18 cellular contexts compared by ENCODE assay signal in genomic region chr6:113486172-113486571, GRCh38.
DNase-seq lines count a peak whose midpoint lies in the region; ATAC-seq, FAIRE-seq and TF ChIP-seq lines count a peak whose summit lies in the region.
"Had no signal": no experiment of that assay in that cellular context is flagged by ENCODE, and none has a peak within 500 bp of the region (broad histone marks: within the 10 kb centered on the region; RNA-seq: fewer than 3 reads in every experiment).

No MANE protein-coding gene starts in this region.

- H4K20me1 ChIP-seq in H1 (replicated peaks in 1 of 2; ENCODE audit: control insufficient read depth in 1 of 2, insufficient read depth in 2 of 2, low read length in 2 of 2): no peaks in the 10 kb centered on the region

- no peak overlapping the region for H3K27ac Mint-ChIP-seq in activated T-helper 17 cell treated with anti-CD3 and anti-CD28 coated beads, Interleukin-2, amount 50 U/mL, for 72 hours
- H3K27ac Mint-ChIP-seq: GM23338 had no signal

- no peaks in the 10 kb centered on the region for H3K36me3 Mint-ChIP-seq in activated T-helper 17 cell treated with anti-CD3 and anti-CD28 coated beads, Interleukin-2, amount 50 U/mL, for 72 hours (ENCODE audit: low read depth)

- no peak overlapping the region for H2BK15ac ChIP-seq in H1 (ENCODE audit: low read length)

- H3K4me3 Mint-ChIP-seq in activated T-helper 17 cell treated with anti-CD3 and anti-CD28 coated beads, Interleukin-2, amount 50 U/mL, for 72 hours: no peak overlapping the region
- H3K4me3 Mint-ChIP-seq: GM23338 had no signal

- H3K18ac ChIP-seq in H1 (ENCODE audit: extremely low read depth, low read length): no peak overlapping the region

- H3K27me3 ChIP-seq in H1 (replicated peaks in 1 of 4; ENCODE audit: control insufficient read depth in 3 of 4, extremely low read depth in 1 of 4, insufficient read depth in 3 of 4, low read length in 3 of 4) (no peaks in the 10 kb centered on the region), upper lobe of right lung (no peaks in the 10 kb centered on the region)

- no peak overlapping the region for H3K27ac ChIP-seq in H1 (ENCODE audit: low read depth, low read length)
- H3K27ac ChIP-seq in upper lobe of right lung: no peak overlapping the region
- H3K27ac ChIP-seq: KMS-11 had no signal

- no peak for FAIRE-seq in H1 (lab: Jason Lieb, UNC)
- FAIRE-seq: A204.1, GM12878, GM18507, RCC 7860 had no signal

- WGBS in H1 (ENCODE audit: extremely low coverage in 1 of 2, insufficient coverage in 1 of 2, insufficient read length in 1 of 2, insufficient replicate concordance in 2 of 2, low coverage in 1 of 2, low lambda C conversion rate in 2 of 2, missing lambda C conversion rate in 1 of 2), 2 experiments: 83% methylated on average over 2 of the region's 2 CpGs; no CpG with 5 or more reads in 1 of the 2 experiments

- no peaks in the 10 kb centered on the region for H3K79me1 ChIP-seq in H1 (ENCODE audit: low read depth, low read length)

- H2AK5ac ChIP-seq in H1 (ENCODE audit: low read depth, low read length): no peak overlapping the region

- peak overlapping the region; percentile 66; the same call in 1 of the 2 replicates for H2AFZ ChIP-seq in H1 (ENCODE audit: low read length)
- H2AFZ ChIP-seq: GM23338 had no signal

- H2BK5ac ChIP-seq in H1 (ENCODE audit: low read depth, low read length): no peak overlapping the region

- TF ChIP-seq RAD21 in H1 (IDR thresholded peaks at IDR 0.05 in 1 of 2, conservative IDR thresholded peaks at IDR 0.05 in 1 of 2; ENCODE audit: low read depth in 2 of 2, low read length in 2 of 2): no peak

- no peaks in the 10 kb centered on the region for H3K36me3 ChIP-seq in H1 (ENCODE audit: control insufficient read depth in 2 of 4, insufficient read depth in 4 of 4, low read length in 3 of 4)
- no peaks in the 10 kb centered on the region for H3K36me3 ChIP-seq in upper lobe of right lung

- no peaks in the 10 kb centered on the region for H3K9me3 Mint-ChIP-seq in activated T-helper 17 cell treated with anti-CD3 and anti-CD28 coated beads, Interleukin-2, amount 50 U/mL, for 72 hours
- H3K9me3 Mint-ChIP-seq: GM23338 had no signal

- H3K4me3 ChIP-seq in H1 (ENCODE audit: extremely low read depth in 1 of 4, insufficient read depth in 2 of 4, low read depth in 3 of 4, low read length in 4 of 4) (no peak overlapping the region), upper lobe of right lung (no peak overlapping the region)
- H3K4me3 ChIP-seq: GM12878, GM23338 had no signal

- H2BK20ac ChIP-seq in H1 (ENCODE audit: low read length): no peak overlapping the region

- POLR2A ChIA-PET in H1 (lab: Charles Lee; ENCODE audit: partially characterized antibody): no interaction called here

- intact Hi-C loops in upper lobe of right lung (cut with DNase I): no loop called here

- no peak overlapping the region for H3K14ac ChIP-seq in H1 (ENCODE audit: insufficient read length)

- no peak overlapping the region for H3K4ac ChIP-seq in H1 (replicated peaks; ENCODE audit: insufficient read length, low read depth, low read length)

- no peak for TF ChIP-seq CTCF in H1 (IDR thresholded peaks at IDR 0.05; ENCODE audit: control extremely low read depth in 1 of 3, insufficient read depth in 1 of 3, low read depth in 1 of 3, low read length in 3 of 3)
- TF ChIP-seq CTCF in upper lobe of right lung (IDR thresholded peaks at IDR 0.05): no peak

- no peaks in the 10 kb centered on the region for H3K27me3 Mint-ChIP-seq in activated T-helper 17 cell treated with anti-CD3 and anti-CD28 coated beads, Interleukin-2, amount 50 U/mL, for 72 hours

- H3K23me2 ChIP-seq in H1 (ENCODE audit: low read depth, low read length): no peaks in the 10 kb centered on the region

- no peak for TF ChIP-seq POLR2A in H1 (IDR thresholded peaks at IDR 0.05; ENCODE audit: control extremely low read depth in 1 of 2, low read depth in 2 of 2, low read length in 2 of 2)

- no peak overlapping the region for H3K4me2 ChIP-seq in H1 (ENCODE audit: insufficient read depth in 1 of 2, low read depth in 2 of 2, low read length in 2 of 2)
- H3K4me2 ChIP-seq: GM23338, KMS-11 had no signal

- H3K9me3 ChIP-seq in H1 (ENCODE audit: insufficient read depth in 2 of 2, low read depth in 1 of 2, low read length in 1 of 2): no peaks in the 10 kb centered on the region
- H3K9me3 ChIP-seq in upper lobe of right lung: no peaks in the 10 kb centered on the region

- H3K23ac ChIP-seq in H1 (ENCODE audit: insufficient read length): no peak overlapping the region

- CTCF ChIA-PET in H1 (lab: Charles Lee; ENCODE audit: partially characterized antibody): interaction anchor here (0.7 to 1.0 kb wide), 3 partner anchors 12 to 66 kb away, joined by 3 read pairs; no protein-coding TSS in a partner anchor

- H3K56ac ChIP-seq in H1 (replicated peaks; ENCODE audit: insufficient read length, low read depth, low read length): no peak overlapping the region

- H2BK120ac ChIP-seq in H1 (replicated peaks; ENCODE audit: low read depth, low read length): no peak overlapping the region

- H3K4me1 Mint-ChIP-seq in activated T-helper 17 cell treated with anti-CD3 and anti-CD28 coated beads, Interleukin-2, amount 50 U/mL, for 72 hours: no peaks in the 10 kb centered on the region
- H3K4me1 Mint-ChIP-seq: GM23338 had no signal

- H3K9ac ChIP-seq in H1 (replicated peaks in 1 of 4; ENCODE audit: extremely low read depth in 1 of 4, low read depth in 3 of 4, low read length in 3 of 4): no peak overlapping the region
- H3K9ac ChIP-seq: KMS-11 had no signal

- H2BK12ac ChIP-seq in H1 (ENCODE audit: low read depth, low read length): no peak overlapping the region

- peak; percentile 15 for DNase-seq in SIG-M5 treated with dmso at 0.1 percent for 504 hours (lab: John Stamatoyannopoulos, UW; ENCODE audit: unreplicated experiment)
- no peak for DNase-seq in SIG-M5 (lab: John Stamatoyannopoulos, UW)
- DNase-seq in NCI-H69 (lab: John Stamatoyannopoulos, UW): peak; percentile 71
- no peak for DNase-seq in H1 (ENCODE audit: low read depth in 1 of 2, low spot score in 2 of 2)
- no peak for DNase-seq in upper lobe of right lung
- no peak for DNase-seq in COLO668 (lab: John Stamatoyannopoulos, UW; ENCODE audit: unreplicated experiment)
- DNase-seq: C1 segment of cervical spinal cord, GDM1, NCI-H1105 treated with DMSO at 0.1 percent for 48 hours, NCI-H187 treated with DMSO at 0.1 percent for 48 hours, SHP77 had no signal

- H4K5ac ChIP-seq in H1 (ENCODE audit: insufficient read length, low read depth, low read length): no peak overlapping the region

- peak; percentile 54 for ATAC-seq in upper lobe of right lung
- no peak for ATAC-seq in activated T-helper 17 cell treated with anti-CD3 and anti-CD28 coated beads, Interleukin-2, amount 50 U/mL, for 72 hours (replicated peaks)
- ATAC-seq: GM12878, GM23338 had no signal

- no peak overlapping the region for H4K8ac ChIP-seq in H1 (ENCODE audit: extremely low read depth, insufficient read depth, low read length)

- no peak overlapping the region for H4K91ac ChIP-seq in H1 (replicated peaks; ENCODE audit: insufficient read length, low read length)

- TF ChIP-seq EP300 in H1 (IDR thresholded peaks at IDR 0.05; ENCODE audit: borderline replicate concordance in 1 of 2, low read depth in 2 of 2, low read length in 2 of 2): no peak

- no peaks in the 10 kb centered on the region for H3K79me2 ChIP-seq in H1 (ENCODE audit: control insufficient read depth in 1 of 2, insufficient read depth in 2 of 2, low read length in 2 of 2)

- H3K4me1 ChIP-seq in H1 (replicated peaks in 1 of 4; ENCODE audit: control insufficient read depth in 3 of 4, insufficient read depth in 4 of 4, low read length in 3 of 4): no peaks in the 10 kb centered on the region
- H3K4me1 ChIP-seq in upper lobe of right lung: no peaks in the 10 kb centered on the region

TF ChIP-seq in H1, 55 proteins besides CTCF, POLR2A, EP300 and RAD21:
- TF ChIP-seq CBX5 (IDR thresholded peaks at IDR 0.05; ENCODE audit: low read depth, low read length) (no peak), SAP30 (IDR thresholded peaks at IDR 0.05; ENCODE audit: insufficient read depth, insufficient replicate concordance, low read length) (no peak), CBX8 (IDR thresholded peaks at IDR 0.05; ENCODE audit: borderline replicate concordance, low read depth, low read length) (no peak), TEAD4 (IDR thresholded peaks at IDR 0.05; ENCODE audit: low read depth, low read length) (no peak), TCF12 (IDR thresholded peaks at IDR 0.05; ENCODE audit: low read depth, low read length) (no peak), KDM1A (IDR thresholded peaks at IDR 0.05; ENCODE audit: borderline replicate concordance, low read length) (no peak), SIX5 (IDR thresholded peaks at IDR 0.05; ENCODE audit: low read depth, low read length) (no peak)

Comparison
In these comparisons a context has a peak if more than half of its experiments do, and no peak if none do; other contexts are left out.
1. DNase-seq: peak in SIG-M5 treated with dmso at 0.1 percent for 504 hours (single experiment) and NCI-H69 (single experiment); none in SIG-M5 (single experiment), H1 (0 of 2), upper lobe of right lung (single experiment) and COLO668 (single experiment).